ENCODE assay signal across 8 cellular contexts in genomic region chr19:39412867-39413268, GRCh38. TPM values are rescaled to one million over a fixed set of nuclear protein-coding genes. Genes with fewer than 3 reads are reported as not detected.
A peak's percentile ranks its signal among the peaks of the same experiment; 100 is the strongest.
DNase-seq lines count a peak whose midpoint lies in the region; ATAC-seq and TF ChIP-seq lines count a peak whose summit lies in the region.

No MANE protein-coding gene starts in this region.

- peak overlapping the region; percentile 88 for H3K4me3 ChIP-seq in Caco-2 (ENCODE audit: low read depth, low read length)
- peak overlapping the region; percentile 92 for H3K4me3 ChIP-seq in PC-9
- peak overlapping the region; percentile 83 for H3K4me3 ChIP-seq in osteoblast (ENCODE audit: insufficient read depth, low read length)

- H3K36me3 Mint-ChIP-seq in Caco-2 (ENCODE audit: insufficient read depth, unreplicated experiment) (peaks cover 59% of the 10 kb centered on the region), endothelial cell (ENCODE audit: low read depth, unreplicated experiment) (peaks cover 22% of the 10 kb centered on the region)

- POLR2A ChIA-PET in Caco-2 (lab: Charles Lee) (interaction anchor here (0.6 to 2.3 kb wide), 3 partner anchors 20 to 1338 kb away, joined by 3 to 20 read pairs (median 3); partner anchors contain the start of gene RPS16), PC-9 (lab: Charles Lee; ENCODE audit: unreplicated experiment) (interaction anchor here (0.6 kb wide), 1 partner anchor 11 kb away, joined by 4 read pairs; no protein-coding TSS in a partner anchor)

- no peak for ATAC-seq in GM21360 (IDR thresholded peaks at IDR 0.05; ENCODE audit: unreplicated experiment)

- H2AFZ ChIP-seq in PC-9 (peak overlapping the region; percentile 82), osteoblast (ENCODE audit: low read length) (peak overlapping the region; percentile 74)

- BruUV-seq in Caco-2 (replicated peaks; lab: Mats Ljungman, UMichigan) (no TSS peak), PC-9 (replicated peaks; lab: Mats Ljungman, UMichigan) (no TSS peak)

- no peaks in the 10 kb centered on the region for H3K9me3 ChIP-seq in Caco-2
- H3K9me3 ChIP-seq in PC-9 (ENCODE audit: insufficient read depth, low read depth) = no peaks in the 10 kb centered on the region
- H3K9me3 ChIP-seq in osteoblast (ENCODE audit: low read depth, low read length) = no peaks in the 10 kb centered on the region

- intact Hi-C loops in Caco-2 (cut with micrococcal nuclease; ENCODE audit: unreplicated experiment) (loop anchor here (1.0 kb wide), 4 partner anchors 11 to 72 kb away; no protein-coding TSS in a partner anchor), PC-9 (cut with micrococcal nuclease; ENCODE audit: unreplicated experiment) (loop anchor here (1.0 to 5.0 kb wide), 12 partner anchors 10 to 451 kb away; partner anchors contain the start of genes EID2B, FBXO27, MED29 and PAF1)

- no peak for TF ChIP-seq CTCF in Caco-2 (IDR thresholded peaks at IDR 0.05; ENCODE audit: insufficient read depth in 1 of 2, low read depth in 1 of 2, low read length in 1 of 2, severe bottlenecking in 1 of 2, unreplicated experiment in 1 of 2)
- TF ChIP-seq CTCF in PC-9 (conservative IDR thresholded peaks at IDR 0.05) = peak; percentile 64; the same call in 1 of the 2 replicates
- TF ChIP-seq CTCF in endothelial cell (IDR thresholded peaks at IDR 0.05; ENCODE audit: unreplicated experiment) = peak; percentile 52
- no peak for TF ChIP-seq CTCF in osteoblast (IDR thresholded peaks at IDR 0.05; ENCODE audit: extremely low read depth, low read depth, low read length)

- H3K27me3 ChIP-seq in Caco-2 (replicated peaks; ENCODE audit: control insufficient read depth, insufficient read depth, low read length) = no peaks in the 10 kb centered on the region
- no peaks in the 10 kb centered on the region for H3K27me3 ChIP-seq in PC-9 (ENCODE audit: insufficient read depth, low read depth)
- no peaks in the 10 kb centered on the region for H3K27me3 ChIP-seq in osteoblast (ENCODE audit: insufficient read depth, low read length)

- H4K20me1 ChIP-seq in PC-9 (ENCODE audit: insufficient read depth) = peaks cover 10% of the 10 kb centered on the region
- peaks cover 35% of the 10 kb centered on the region for H4K20me1 ChIP-seq in osteoblast (ENCODE audit: insufficient read depth, low read length)

- peaks cover 40% of the 10 kb centered on the region; the same call in 1 of the 2 replicates for H3F3A ChIP-seq in PC-9 (ENCODE audit: insufficient read depth, low read depth)

- H3K9me2 ChIP-seq in PC-9 (ENCODE audit: insufficient read depth) = no peaks in the 10 kb centered on the region

- peaks cover 27% of the 10 kb centered on the region for H3K4me1 ChIP-seq in Caco-2
- H3K4me1 ChIP-seq in PC-9 (replicated peaks; ENCODE audit: insufficient read depth) = peaks cover 30% of the 10 kb centered on the region
- H3K4me1 ChIP-seq in osteoblast (ENCODE audit: insufficient read depth, low read length) = peaks cover 29% of the 10 kb centered on the region

- H3K4me3 Mint-ChIP-seq in Caco-2 (ENCODE audit: unreplicated experiment) (peak overlapping the region; percentile 77), endothelial cell (ENCODE audit: unreplicated experiment) (peak overlapping the region; percentile 92)

- H3K36me3 ChIP-seq in Caco-2 (ENCODE audit: control insufficient read depth, insufficient read depth, low read length) (peaks cover 4% of the 10 kb centered on the region; the same call in 1 of the 2 replicates), PC-9 (ENCODE audit: low read depth) (peaks cover 10% of the 10 kb centered on the region; the same call in 1 of the 2 replicates), osteoblast (ENCODE audit: insufficient read depth, low read length) (peaks cover 24% of the 10 kb centered on the region)

- H3K4me2 ChIP-seq in PC-9 = peak overlapping the region; percentile 90
- peak overlapping the region; percentile 92 for H3K4me2 ChIP-seq in osteoblast (ENCODE audit: insufficient read depth, low read length)

- H3K27me3 Mint-ChIP-seq in Caco-2 (ENCODE audit: insufficient read depth, unreplicated experiment) (peaks cover 3% of the 10 kb centered on the region), endothelial cell (ENCODE audit: unreplicated experiment) (peaks cover 32% of the 10 kb centered on the region)

- CTCF ChIA-PET in Caco-2 (lab: Charles Lee) = interaction anchor here (0.9 to 2.5 kb wide), 3 partner anchors 12 to 23 kb away, joined by 3 to 52 read pairs (median 16); partner anchors contain the start of gene RPS16
- CTCF ChIA-PET in PC-9 (lab: Charles Lee) = no interaction called here

- H3K79me2 ChIP-seq in PC-9 (ENCODE audit: low read depth) = peaks cover 15% of the 10 kb centered on the region
- peaks cover 56% of the 10 kb centered on the region for H3K79me2 ChIP-seq in osteoblast (ENCODE audit: insufficient read depth, low read length)

- no peak overlapping the region for H3K27ac ChIP-seq in PC-9
- peak overlapping the region; percentile 84 for H3K27ac ChIP-seq in osteoblast (ENCODE audit: low read depth, low read length)

- DNase-seq in Caco-2 (no peak), PC-9 (peak in 1 of 2 experiments; percentile 39), endothelial cell (ENCODE audit: low spot score) (no peak), osteoblast (ENCODE audit: insufficient read length, low spot score, missing footprints) (no peak), NCI-H526 treated with DMSO at 0.1 percent for 48 hours (lab: John Stamatoyannopoulos, UW) (no peak), kidney glomerular epithelial cell (lab: John Stamatoyannopoulos, UW) (no peak)
- no peak for DNase-seq in activated effector memory CD4-positive, alpha-beta T cell treated with Interleukin-2 at 50 U/mL for 16 hours

- H3K9me3 Mint-ChIP-seq in Caco-2 (ENCODE audit: unreplicated experiment) (no peaks in the 10 kb centered on the region), endothelial cell (ENCODE audit: unreplicated experiment) (no peaks in the 10 kb centered on the region)

- H3K27ac Mint-ChIP-seq in Caco-2 (ENCODE audit: unreplicated experiment) = peak overlapping the region; percentile 90
- peak overlapping the region; percentile 89 for H3K27ac Mint-ChIP-seq in endothelial cell (ENCODE audit: unreplicated experiment)

- peaks cover 40% of the 10 kb centered on the region for H3K4me1 Mint-ChIP-seq in Caco-2 (ENCODE audit: low read depth, unreplicated experiment)
- peaks cover 36% of the 10 kb centered on the region for H3K4me1 Mint-ChIP-seq in endothelial cell (ENCODE audit: unreplicated experiment)

RNA-seq across cellular contexts. Expression of gene PLEKHG2, which starts 0.4 kb away (rescaled TPM):
- total RNA-seq in Caco-2 (2022) (49.8 and 64.1 TPM in 2 replicates), PC-9 (2021) (26.1 and 32.1 TPM in 2 replicates), endothelial cell (ENCODE audit: unreplicated experiment) (172 TPM), osteoblast (21.4 and 21.5 TPM in 2 replicates)

RNA-seq across cellular contexts. Expression of gene ZFP36, which starts 6.2 kb away (rescaled TPM):
- 25.8 and 29.7 TPM in 2 replicates for total RNA-seq in Caco-2 (2022)
- total RNA-seq in PC-9 (2021) = 31.0 and 36.3 TPM in 2 replicates
- total RNA-seq in endothelial cell (ENCODE audit: unreplicated experiment) = 10.2 TPM
- 6.2 and 6.5 TPM in 2 replicates for total RNA-seq in osteoblast

RNA-seq across cellular contexts. Expression of gene MED29, which starts 21.7 kb away (rescaled TPM):
- 50.3 and 50.8 TPM in 2 replicates for total RNA-seq in Caco-2 (2022)
- total RNA-seq in PC-9 (2021) = 18.6 and 30.9 TPM in 2 replicates
- 32.4 TPM for total RNA-seq in endothelial cell (ENCODE audit: unreplicated experiment)
- 19.9 and 23.0 TPM in 2 replicates for total RNA-seq in osteoblast

RNA-seq across cellular contexts. Expression of gene PAF1, which starts 22.0 kb away (rescaled TPM):
- total RNA-seq in Caco-2 (2022) (57.9 and 59.0 TPM in 2 replicates), PC-9 (2021) (54.3 and 61.1 TPM in 2 replicates), endothelial cell (ENCODE audit: unreplicated experiment) (31.7 TPM), osteoblast (29.3 and 29.8 TPM in 2 replicates)

RNA-seq across cellular contexts. Expression of gene RPS16, which starts 22.9 kb away (rescaled TPM):
- total RNA-seq in Caco-2 (2022) (2,801 and 3,019 TPM in 2 replicates), PC-9 (2021) (2,510 and 2,860 TPM in 2 replicates), endothelial cell (ENCODE audit: unreplicated experiment) (2,151 TPM), osteoblast (44.9 and 56.0 TPM in 2 replicates)

Comparison
In these comparisons a context has a peak if more than half of its experiments do, and no peak if none do; other contexts are left out.
1. CTCF ChIP-seq: peak in PC-9 (single experiment) and endothelial cell (single experiment); none in Caco-2 (0 of 2) and osteoblast (single experiment).
2. Peak in every context shown above with its lines, with median percentiles within 50 percentile points of each other: H3K4me3 ChIP-seq.